6 cellular contexts compared by ENCODE assay signal in genomic region chr9:21334603-21334968, GRCh38. TPM values are rescaled to one million over a fixed set of nuclear protein-coding genes. Genes with fewer than 3 reads are reported as not detected.
DNase-seq lines count a peak whose midpoint lies in the region; ATAC-seq, FAIRE-seq and TF ChIP-seq lines count a peak whose summit lies in the region.

No MANE protein-coding gene starts in this region.

- H4K20me1 ChIP-seq in GM23248 (ENCODE audit: insufficient read depth) (peaks cover 8% of the 10 kb centered on the region; the same call in 1 of the 2 replicates), HepG2 (ENCODE audit: insufficient read depth, low read length) (no peaks in the 10 kb centered on the region; the same call in 1 of the 2 replicates)

- H3K4me1 Mint-ChIP-seq in WTC11 = peaks cover 37% of the 10 kb centered on the region

- H3K9ac ChIP-seq in GM23248 (peak overlapping the region; percentile 100), HepG2 (ENCODE audit: insufficient read depth, low read depth, low read length) (peak overlapping the region; percentile 100)

- H3K79me2 ChIP-seq in GM23248 (ENCODE audit: insufficient read depth) = peaks cover 61% of the 10 kb centered on the region
- H3K79me2 ChIP-seq in HepG2 (ENCODE audit: insufficient read depth, low read length) = peaks cover 35% of the 10 kb centered on the region

- CTCF ChIA-PET in WTC11 (lab: Charles Lee) (interaction anchor here (1.0 to 1.8 kb wide), 11 partner anchors 8 to 152 kb away, joined by 3 to 17 read pairs (median 5); no protein-coding TSS in a partner anchor), HepG2 (lab: Yijun Ruan, JAX; ENCODE audit: low intra/inter-chr PET ratio, low total read pairs) (no interaction called here)

- H3K4me3 Mint-ChIP-seq in WTC11 = peak overlapping the region; percentile 93

- H3K36me3 Mint-ChIP-seq in WTC11 = peaks cover 16% of the 10 kb centered on the region

- no peak for ATAC-seq in WTC11
- ATAC-seq in HepG2 = peak; percentile 41

- WGBS in GM23248 (ENCODE audit: low coverage in 1 of 2, low lambda C conversion rate in 2 of 2, missing lambda C conversion rate in 2 of 2), 2 experiments = 1 to 2% methylated on average over 10 of the region's 10 CpGs
- WGBS in HepG2 (ENCODE audit: low lambda C conversion rate) = 0% methylated on average over 10 of the region's 10 CpGs

- TF ChIP-seq CTCF in 22Rv1 (IDR thresholded peaks at IDR 0.05) = no peak
- no peak for TF ChIP-seq CTCF in WTC11 (IDR thresholded peaks at IDR 0.05)
- no peak for TF ChIP-seq CTCF in HepG2 (CRISPR knock-in tag; IDR thresholded peaks at IDR 0.05)

- H3K4me3 ChIP-seq in GM23248 = peak overlapping the region; percentile 100
- peak overlapping the region; percentile 78 to 88 (median 86) for H3K4me3 ChIP-seq in HepG2 (replicated peaks in 1 of 3; ENCODE audit: insufficient read depth in 1 of 3, low read depth in 2 of 3, low read length in 3 of 3)

- H3K27me3 ChIP-seq in GM23248 (replicated peaks; ENCODE audit: insufficient read depth) = no peaks in the 10 kb centered on the region
- H3K27me3 ChIP-seq in HepG2 (ENCODE audit: control insufficient read depth in 1 of 2, insufficient read depth in 2 of 2, low read length in 2 of 2) = no peaks in the 10 kb centered on the region; a peak in 1 of 5 replicates

- no TSS peak for BruUV-seq in HepG2 (replicated peaks; lab: Mats Ljungman, UMichigan)

- H3K27ac ChIP-seq in 22Rv1 = peak overlapping the region; percentile 79
- peak overlapping the region; percentile 91 for H3K27ac ChIP-seq in GM23248
- peak overlapping the region; percentile 93 for H3K27ac ChIP-seq in HepG2 (ENCODE audit: extremely low read length, insufficient read depth, low read length)

- intact Hi-C loops in HepG2 (cut with micrococcal nuclease; ENCODE audit: unreplicated experiment) = loop anchor here (10.0 kb wide), 1 partner anchor 670 kb away; the partner anchor contains the start of gene CDKN2B

- 0 out of 2 replicates have a peak, but pooled peaks cover 3% of the 10 kb centered on the region for H3F3A ChIP-seq in GM23248 (ENCODE audit: insufficient read depth)

- peak overlapping the region; percentile 97 for H2AFZ ChIP-seq in GM23248
- peak overlapping the region; percentile 72 for H2AFZ ChIP-seq in HepG2 (ENCODE audit: low read length)

- H3K9me2 ChIP-seq in GM23248 (ENCODE audit: insufficient read depth) = no peaks in the 10 kb centered on the region; the same call in 1 of the 2 replicates

- FAIRE-seq in HepG2 (lab: Jason Lieb, UNC) (no peak), RCC 7860 (lab: Jason Lieb, UNC) (no peak)

- peaks cover 51% of the 10 kb centered on the region for H3K4me1 ChIP-seq in GM23248 (ENCODE audit: insufficient read depth)
- peaks cover 38% of the 10 kb centered on the region for H3K4me1 ChIP-seq in HepG2 (ENCODE audit: insufficient read depth, low read length)

- H3K27me3 Mint-ChIP-seq in WTC11 (ENCODE audit: low read depth) = peaks cover 14% of the 10 kb centered on the region

- no peak for TF ChIP-seq POLR2A in HepG2 (IDR thresholded peaks at IDR 0.05; ENCODE audit: insufficient read depth in 1 of 2, low read depth in 2 of 2, low read length in 2 of 2)

- POLR2A ChIA-PET in WTC11 (lab: Charles Lee) (no interaction called here), HepG2 (lab: Yijun Ruan, JAX) (interaction anchor here (1.2 kb wide), 1 partner anchor 18 kb away, joined by 4 read pairs; no protein-coding TSS in a partner anchor)

- peak overlapping the region; percentile 92 for H3K4me2 ChIP-seq in GM23248 (ENCODE audit: unreplicated experiment)
- H3K4me2 ChIP-seq in HepG2 (ENCODE audit: low read depth, low read length) = peak overlapping the region; percentile 82

- H3K27ac Mint-ChIP-seq in WTC11 = peak overlapping the region; percentile 88

- no peaks in the 10 kb centered on the region for H3K9me3 Mint-ChIP-seq in WTC11

- H3K9me3 ChIP-seq in GM23248 (ENCODE audit: low read depth) = no peaks in the 10 kb centered on the region
- no peaks in the 10 kb centered on the region for H3K9me3 ChIP-seq in HepG2 (ENCODE audit: low read length)

- H3K36me3 ChIP-seq in GM23248 (ENCODE audit: low read depth) = no peaks in the 10 kb centered on the region; the same call in 1 of the 2 replicates
- no peaks in the 10 kb centered on the region for H3K36me3 ChIP-seq in HepG2 (replicated peaks in 1 of 2; ENCODE audit: control insufficient read depth in 1 of 2, insufficient read depth in 2 of 2, low read length in 2 of 2)

- TF ChIP-seq RAD21 in HepG2 (CRISPR knock-in tag; IDR thresholded peaks at IDR 0.05) = no peak

- in situ Hi-C loops in GM23248 (cut with MboI) (no loop called here), HepG2 (cut with HindIII; ENCODE audit: extremely low pct_ligation_motif_present, low pct_unique_long_range_greater_than_20kb) (loop anchor here (10.0 kb wide), 1 partner anchor 460 kb away; no protein-coding TSS in a partner anchor)

- peak; percentile 49 for DNase-seq in GM23248
- DNase-seq in WTC11 (ENCODE audit: low spot score) = no peak
- peak; percentile 8 for DNase-seq in HepG2 (ENCODE audit: low spot score)
- DNase-seq in RCC 7860 (ENCODE audit: low spot score) = no peak
- no peak for DNase-seq in activated effector memory CD4-positive, alpha-beta T cell treated with Interleukin-2 at 50 U/mL for 16 hours

- TF ChIP-seq EP300 in HepG2 (IDR thresholded peaks at IDR 0.05; ENCODE audit: low read depth in 2 of 2, low read length in 2 of 2) = no peak
- no peak for TF ChIP-seq EP300 in HepG2 (CRISPR knock-in tag; IDR thresholded peaks at IDR 0.05; ENCODE audit: borderline replicate concordance)

RNA-seq across cellular contexts. Expression of gene KLHL9, which starts 0.6 kb away (rescaled TPM):
- total RNA-seq in GM23248 (2014; rRNA removed; shearing (Covaris generic)) = 41.9 and 49.4 TPM in 2 replicates
- polyA plus RNA-seq in GM23248 (2016; fragmentation: Nextera tagmentation; extraction: Ambion mirVana) (28.8 and 29.5 TPM in 2 replicates), HepG2 (2011; rRNA removed) (8.1 and 8.7 TPM in 2 replicates)
- total RNA-seq in WTC11 (2021) (15.6 to 17.4 TPM (median 16.1 TPM) in 3 replicates), HepG2 (2016; rRNA removed; fragmentation: Illumina TruSeq; extraction: Trizol) (17.7 and 32.7 TPM in 2 replicates)
- total RNA-seq in HepG2 (2016; cell fraction: cytosol; rRNA removed; fragmentation: Illumina TruSeq; extraction: Trizol; ENCODE audit: low read depth) = 0.97 and 1.3 TPM in 2 replicates
- 18.9 and 31.5 TPM in 2 replicates for total RNA-seq in HepG2 (2016; cell fraction: insoluble cytoplasmic fraction; rRNA removed; fragmentation: Illumina TruSeq; extraction: Trizol)
- total RNA-seq in HepG2 (2016; cell fraction: membrane; rRNA removed; fragmentation: Illumina TruSeq; extraction: Trizol) = 6.7 TPM in 2 replicates
- total RNA-seq in HepG2 (2016; cell fraction: nucleus; rRNA removed; fragmentation: Illumina TruSeq; extraction: Trizol) = 18.4 and 19.1 TPM in 2 replicates
- 3.5 and 5.6 TPM in 2 replicates for polyA plus RNA-seq in HepG2 (2011; cell fraction: cytosol; rRNA removed)
- polyA plus RNA-seq in HepG2 (2011; cell fraction: nucleus; rRNA removed) = 5.5 and 7.7 TPM in 2 replicates
- 9.0 and 9.5 TPM in 2 replicates for polyA plus RNA-seq in HepG2 (2012)
- polyA plus RNA-seq in HepG2 (2016; cell fraction: cytosol; fragmentation: Illumina TruSeq; extraction: Trizol; ENCODE audit: low read depth) = 0.41 and 0.60 TPM in 2 replicates
- 19.1 and 20.6 TPM in 2 replicates for polyA plus RNA-seq in HepG2 (2016; cell fraction: insoluble cytoplasmic fraction; fragmentation: Illumina TruSeq; extraction: Trizol; ENCODE audit: low read depth)
- 2.8 and 3.2 TPM in 2 replicates for polyA plus RNA-seq in HepG2 (2016; cell fraction: membrane; fragmentation: Illumina TruSeq; extraction: Trizol; ENCODE audit: low read depth)
- polyA plus RNA-seq in HepG2 (2016; cell fraction: nucleus; fragmentation: Illumina TruSeq; extraction: Trizol; ENCODE audit: insufficient read depth, low read depth) = 14.1 and 14.6 TPM in 2 replicates
- polyA minus RNA-seq in HepG2 (2011; rRNA and poly(A)+ RNA removed; ENCODE audit: low replicate concordance) = 11.0 TPM in 2 replicates
- polyA minus RNA-seq in HepG2 (2011; cell fraction: cytosol; rRNA and poly(A)+ RNA removed) = 11.7 and 13.1 TPM in 2 replicates
- 38.1 and 39.8 TPM in 2 replicates for polyA minus RNA-seq in HepG2 (2011; cell fraction: nucleus; rRNA and poly(A)+ RNA removed)

RNA-seq across cellular contexts. Expression of gene IFNA6, which starts 16.1 kb away (rescaled TPM):
- total RNA-seq in GM23248 (2014; rRNA removed; shearing (Covaris generic)) = not detected in 2 replicates
- polyA plus RNA-seq in GM23248 (2016; fragmentation: Nextera tagmentation; extraction: Ambion mirVana) (not detected in 2 replicates), HepG2 (2011; rRNA removed) (not detected in 2 replicates)
- total RNA-seq in WTC11 (2021) (not detected in 3 replicates), HepG2 (2016; rRNA removed; fragmentation: Illumina TruSeq; extraction: Trizol) (not detected in 2 replicates)
- total RNA-seq in HepG2 (2016; cell fraction: cytosol; rRNA removed; fragmentation: Illumina TruSeq; extraction: Trizol; ENCODE audit: low read depth) = not detected in 2 replicates
- total RNA-seq in HepG2 (2016; cell fraction: insoluble cytoplasmic fraction; rRNA removed; fragmentation: Illumina TruSeq; extraction: Trizol) = not detected in 2 replicates
- total RNA-seq in HepG2 (2016; cell fraction: membrane; rRNA removed; fragmentation: Illumina TruSeq; extraction: Trizol) = not detected in 2 replicates
- not detected in 2 replicates for total RNA-seq in HepG2 (2016; cell fraction: nucleus; rRNA removed; fragmentation: Illumina TruSeq; extraction: Trizol)
- polyA plus RNA-seq in HepG2 (2011; cell fraction: cytosol; rRNA removed) = not detected in 2 replicates
- not detected in 2 replicates for polyA plus RNA-seq in HepG2 (2011; cell fraction: nucleus; rRNA removed)
- polyA plus RNA-seq in HepG2 (2012) = not detected in 2 replicates
- not detected in 2 replicates for polyA plus RNA-seq in HepG2 (2016; cell fraction: cytosol; fragmentation: Illumina TruSeq; extraction: Trizol; ENCODE audit: low read depth)
- not detected in 2 replicates for polyA plus RNA-seq in HepG2 (2016; cell fraction: insoluble cytoplasmic fraction; fragmentation: Illumina TruSeq; extraction: Trizol; ENCODE audit: low read depth)
- not detected in 2 replicates for polyA plus RNA-seq in HepG2 (2016; cell fraction: membrane; fragmentation: Illumina TruSeq; extraction: Trizol; ENCODE audit: low read depth)
- not detected in 2 replicates for polyA plus RNA-seq in HepG2 (2016; cell fraction: nucleus; fragmentation: Illumina TruSeq; extraction: Trizol; ENCODE audit: insufficient read depth, low read depth)
- polyA minus RNA-seq in HepG2 (2011; rRNA and poly(A)+ RNA removed; ENCODE audit: low replicate concordance) = not detected in 2 replicates
- not detected in 2 replicates for polyA minus RNA-seq in HepG2 (2011; cell fraction: cytosol; rRNA and poly(A)+ RNA removed)
- polyA minus RNA-seq in HepG2 (2011; cell fraction: nucleus; rRNA and poly(A)+ RNA removed) = not detected in 2 replicates

RNA-seq across cellular contexts. Expression of gene IFNA5, which starts 29.5 kb away (rescaled TPM):
- total RNA-seq in GM23248 (2014; rRNA removed; shearing (Covaris generic)) = not detected in 2 replicates
- not detected in 2 replicates for polyA plus RNA-seq in GM23248 (2016; fragmentation: Nextera tagmentation; extraction: Ambion mirVana)
- not detected in 3 replicates for total RNA-seq in WTC11 (2021)
- not detected in 2 replicates for total RNA-seq in HepG2 (2016; rRNA removed; fragmentation: Illumina TruSeq; extraction: Trizol)
- total RNA-seq in HepG2 (2016; cell fraction: cytosol; rRNA removed; fragmentation: Illumina TruSeq; extraction: Trizol; ENCODE audit: low read depth) = not detected in 2 replicates
- not detected in 2 replicates for total RNA-seq in HepG2 (2016; cell fraction: insoluble cytoplasmic fraction; rRNA removed; fragmentation: Illumina TruSeq; extraction: Trizol)
- not detected in 2 replicates for total RNA-seq in HepG2 (2016; cell fraction: membrane; rRNA removed; fragmentation: Illumina TruSeq; extraction: Trizol)
- not detected in 2 replicates for total RNA-seq in HepG2 (2016; cell fraction: nucleus; rRNA removed; fragmentation: Illumina TruSeq; extraction: Trizol)
- polyA plus RNA-seq in HepG2 (2011; rRNA removed) = not detected in 2 replicates
- polyA plus RNA-seq in HepG2 (2011; cell fraction: cytosol; rRNA removed) = not detected in 2 replicates
- not detected in 2 replicates for polyA plus RNA-seq in HepG2 (2011; cell fraction: nucleus; rRNA removed)
- polyA plus RNA-seq in HepG2 (2012) = not detected in 2 replicates
- not detected in 2 replicates for polyA plus RNA-seq in HepG2 (2016; cell fraction: cytosol; fragmentation: Illumina TruSeq; extraction: Trizol; ENCODE audit: low read depth)
- polyA plus RNA-seq in HepG2 (2016; cell fraction: insoluble cytoplasmic fraction; fragmentation: Illumina TruSeq; extraction: Trizol; ENCODE audit: low read depth) = not detected in 2 replicates
- not detected in 2 replicates for polyA plus RNA-seq in HepG2 (2016; cell fraction: membrane; fragmentation: Illumina TruSeq; extraction: Trizol; ENCODE audit: low read depth)
- polyA plus RNA-seq in HepG2 (2016; cell fraction: nucleus; fragmentation: Illumina TruSeq; extraction: Trizol; ENCODE audit: insufficient read depth, low read depth) = not detected in 2 replicates
- not detected in 2 replicates for polyA minus RNA-seq in HepG2 (2011; rRNA and poly(A)+ RNA removed; ENCODE audit: low replicate concordance)
- polyA minus RNA-seq in HepG2 (2011; cell fraction: cytosol; rRNA and poly(A)+ RNA removed) = not detected in 2 replicates
- polyA minus RNA-seq in HepG2 (2011; cell fraction: nucleus; rRNA and poly(A)+ RNA removed) = 0.50 TPM in 1 of 2 replicates, not detected in the other

RNA-seq across cellular contexts. Expression of gene IFNA13, which starts 33.3 kb away (rescaled TPM):
- not detected in 2 replicates for total RNA-seq in GM23248 (2014; rRNA removed; shearing (Covaris generic))
- polyA plus RNA-seq in GM23248 (2016; fragmentation: Nextera tagmentation; extraction: Ambion mirVana) = not detected in 2 replicates
- total RNA-seq in WTC11 (2021) = not detected in 3 replicates
- total RNA-seq in HepG2 (2016; rRNA removed; fragmentation: Illumina TruSeq; extraction: Trizol) = not detected in 2 replicates
- not detected in 2 replicates for total RNA-seq in HepG2 (2016; cell fraction: cytosol; rRNA removed; fragmentation: Illumina TruSeq; extraction: Trizol; ENCODE audit: low read depth)
- not detected in 2 replicates for total RNA-seq in HepG2 (2016; cell fraction: insoluble cytoplasmic fraction; rRNA removed; fragmentation: Illumina TruSeq; extraction: Trizol)
- total RNA-seq in HepG2 (2016; cell fraction: membrane; rRNA removed; fragmentation: Illumina TruSeq; extraction: Trizol) = not detected in 2 replicates
- not detected in 2 replicates for total RNA-seq in HepG2 (2016; cell fraction: nucleus; rRNA removed; fragmentation: Illumina TruSeq; extraction: Trizol)
- polyA plus RNA-seq in HepG2 (2011; rRNA removed) = not detected in 2 replicates
- not detected in 2 replicates for polyA plus RNA-seq in HepG2 (2011; cell fraction: cytosol; rRNA removed)
- not detected in 2 replicates for polyA plus RNA-seq in HepG2 (2011; cell fraction: nucleus; rRNA removed)
- polyA plus RNA-seq in HepG2 (2012) = not detected in 2 replicates
- polyA plus RNA-seq in HepG2 (2016; cell fraction: cytosol; fragmentation: Illumina TruSeq; extraction: Trizol; ENCODE audit: low read depth) = not detected in 2 replicates
- not detected in 2 replicates for polyA plus RNA-seq in HepG2 (2016; cell fraction: insoluble cytoplasmic fraction; fragmentation: Illumina TruSeq; extraction: Trizol; ENCODE audit: low read depth)
- polyA plus RNA-seq in HepG2 (2016; cell fraction: membrane; fragmentation: Illumina TruSeq; extraction: Trizol; ENCODE audit: low read depth) = not detected in 2 replicates
- polyA plus RNA-seq in HepG2 (2016; cell fraction: nucleus; fragmentation: Illumina TruSeq; extraction: Trizol; ENCODE audit: insufficient read depth, low read depth) = not detected in 2 replicates
- polyA minus RNA-seq in HepG2 (2011; rRNA and poly(A)+ RNA removed; ENCODE audit: low replicate concordance) = not detected in 2 replicates
- polyA minus RNA-seq in HepG2 (2011; cell fraction: cytosol; rRNA and poly(A)+ RNA removed) = not detected in 2 replicates
- not detected in 2 replicates for polyA minus RNA-seq in HepG2 (2011; cell fraction: nucleus; rRNA and poly(A)+ RNA removed)

RNA-seq across cellular contexts. Expression of gene IFNA2, which starts 50.6 kb away (rescaled TPM):
- not detected in 2 replicates for total RNA-seq in GM23248 (2014; rRNA removed; shearing (Covaris generic))
- polyA plus RNA-seq in GM23248 (2016; fragmentation: Nextera tagmentation; extraction: Ambion mirVana) = not detected in 2 replicates
- total RNA-seq in WTC11 (2021) = not detected in 3 replicates
- not detected in 2 replicates for total RNA-seq in HepG2 (2016; rRNA removed; fragmentation: Illumina TruSeq; extraction: Trizol)
- not detected in 2 replicates for total RNA-seq in HepG2 (2016; cell fraction: cytosol; rRNA removed; fragmentation: Illumina TruSeq; extraction: Trizol; ENCODE audit: low read depth)
- total RNA-seq in HepG2 (2016; cell fraction: insoluble cytoplasmic fraction; rRNA removed; fragmentation: Illumina TruSeq; extraction: Trizol) = not detected in 2 replicates
- total RNA-seq in HepG2 (2016; cell fraction: membrane; rRNA removed; fragmentation: Illumina TruSeq; extraction: Trizol) = not detected in 2 replicates
- total RNA-seq in HepG2 (2016; cell fraction: nucleus; rRNA removed; fragmentation: Illumina TruSeq; extraction: Trizol) = not detected in 2 replicates
- not detected in 2 replicates for polyA plus RNA-seq in HepG2 (2011; rRNA removed)
- not detected in 2 replicates for polyA plus RNA-seq in HepG2 (2011; cell fraction: cytosol; rRNA removed)
- polyA plus RNA-seq in HepG2 (2011; cell fraction: nucleus; rRNA removed) = not detected in 2 replicates
- polyA plus RNA-seq in HepG2 (2012) = not detected in 2 replicates
- not detected in 2 replicates for polyA plus RNA-seq in HepG2 (2016; cell fraction: cytosol; fragmentation: Illumina TruSeq; extraction: Trizol; ENCODE audit: low read depth)
- not detected in 2 replicates for polyA plus RNA-seq in HepG2 (2016; cell fraction: insoluble cytoplasmic fraction; fragmentation: Illumina TruSeq; extraction: Trizol; ENCODE audit: low read depth)
- not detected in 2 replicates for polyA plus RNA-seq in HepG2 (2016; cell fraction: membrane; fragmentation: Illumina TruSeq; extraction: Trizol; ENCODE audit: low read depth)
- polyA plus RNA-seq in HepG2 (2016; cell fraction: nucleus; fragmentation: Illumina TruSeq; extraction: Trizol; ENCODE audit: insufficient read depth, low read depth) = not detected in 2 replicates
- not detected in 2 replicates for polyA minus RNA-seq in HepG2 (2011; rRNA and poly(A)+ RNA removed; ENCODE audit: low replicate concordance)
- polyA minus RNA-seq in HepG2 (2011; cell fraction: cytosol; rRNA and poly(A)+ RNA removed) = not detected in 2 replicates
- not detected in 2 replicates for polyA minus RNA-seq in HepG2 (2011; cell fraction: nucleus; rRNA and poly(A)+ RNA removed)

Comparison
In these comparisons a context has a peak if more than half of its experiments do, and no peak if none do; other contexts are left out.
1. DNase-seq: peak in GM23248 (single experiment) and HepG2 (single experiment); none in WTC11 (single experiment), RCC 7860 (single experiment) and activated effector memory CD4-positive, alpha-beta T cell treated with Interleukin-2 at 50 U/mL for 16 hours (single experiment).
2. Peak in every context shown above with its lines, with median percentiles within 50 percentile points of each other: H3K27ac ChIP-seq.